ENCODE assay signal across 30 cellular contexts in genomic region chr21:44344541-44345183, GRCh38. TPM values are rescaled to one million over a fixed set of nuclear protein-coding genes. Genes with fewer than 3 reads are reported as not detected.
"Had no signal": no experiment of that assay in that cellular context is flagged by ENCODE, and none has a peak within 500 bp of the region (broad histone marks: within the 10 kb centered on the region; RNA-seq: fewer than 3 reads in every experiment).

No MANE protein-coding gene starts in this region.

- H3K27ac Mint-ChIP-seq: activated CD4-positive, alpha-beta T cell treated with anti-CD3 and anti-CD28 coated beads for 36 hours; activated CD8-positive, alpha-beta memory T cell treated with anti-CD3 and anti-CD28 coated beads, Interleukin-2, amount 10 ng/mL, durations not matched to agents 7 days and 5 days; activated naive CD8-positive, alpha-beta T cell treated with anti-CD3 and anti-CD28 coated beads for 36 hours; activated T-helper 17 cell treated with anti-CD3 and anti-CD28 coated beads, Interleukin-2, amount 50 U/mL, for 72 hours; effector memory CD8-positive, alpha-beta T cell; stimulated activated naive B cell treated with anti-CD40 and anti-IgM and Interleukin-4, amounts not matched to agents 10 μg/mL and 1 μg/mL and 100 μg/mL, for 72 hours; WTC11 had no signal

- H3K27me3 ChIP-seq: cardiac muscle cell, ovary, right lobe of liver, thyroid gland had no signal

- H3K4me1 ChIP-seq: right lobe of liver had no signal

- H3K4me3 ChIP-seq: cardiac muscle cell, lung, ovary, psoas muscle, right lobe of liver, smooth muscle cell, thyroid gland, uterus had no signal

- H3K27me3 Mint-ChIP-seq: activated T-helper 17 cell treated with anti-CD3 and anti-CD28 coated beads, Interleukin-2, amount 50 U/mL, for 72 hours had no signal

- H3K4me3 Mint-ChIP-seq: activated CD4-positive, alpha-beta T cell treated with anti-CD3 and anti-CD28 coated beads for 36 hours; activated CD8-positive, alpha-beta memory T cell treated with anti-CD3 and anti-CD28 coated beads, Interleukin-2, amount 10 ng/mL, durations not matched to agents 7 days and 5 days; activated naive CD8-positive, alpha-beta T cell treated with anti-CD3 and anti-CD28 coated beads for 36 hours; activated T-helper 17 cell treated with anti-CD3 and anti-CD28 coated beads, Interleukin-2, amount 50 U/mL, for 72 hours; effector memory CD8-positive, alpha-beta T cell; neural crest cell; stimulated activated naive B cell treated with anti-CD40 and anti-IgM and Interleukin-4, amounts not matched to agents 10 μg/mL and 1 μg/mL and 100 μg/mL, for 72 hours; WTC11 had no signal

- H3K36me3 ChIP-seq: cardiac muscle cell, ovary, right lobe of liver, thyroid gland, uterus had no signal

- H3K36me3 Mint-ChIP-seq: activated CD8-positive, alpha-beta memory T cell treated with anti-CD3 and anti-CD28 coated beads, Interleukin-2, amount 10 ng/mL, durations not matched to agents 7 days and 5 days; activated naive CD8-positive, alpha-beta T cell treated with anti-CD3 and anti-CD28 coated beads for 36 hours; stimulated activated naive B cell treated with anti-CD40 and anti-IgM and Interleukin-4, amounts not matched to agents 10 μg/mL and 1 μg/mL and 100 μg/mL, for 72 hours; WTC11 had no signal

- H3K9me3 Mint-ChIP-seq: activated naive CD8-positive, alpha-beta T cell treated with anti-CD3 and anti-CD28 coated beads for 36 hours; activated T-helper 17 cell treated with anti-CD3 and anti-CD28 coated beads, Interleukin-2, amount 50 U/mL, for 72 hours; effector memory CD8-positive, alpha-beta T cell; neural crest cell; stimulated activated naive B cell treated with anti-CD40 and anti-IgM and Interleukin-4, amounts not matched to agents 10 μg/mL and 1 μg/mL and 100 μg/mL, for 72 hours; WTC11 had no signal

- H3K27ac ChIP-seq: cardiac muscle cell, ovary, psoas muscle, right lobe of liver, thyroid gland, uterus had no signal

- H3K9me3 ChIP-seq: ovary, psoas muscle, right lobe of liver, thyroid gland, uterus had no signal

- H3K4me1 Mint-ChIP-seq: activated T-helper 17 cell treated with anti-CD3 and anti-CD28 coated beads, Interleukin-2, amount 50 U/mL, for 72 hours had no signal

- ATAC-seq: activated CD4-positive, alpha-beta T cell treated with anti-CD3 and anti-CD28 coated beads for 36 hours; activated CD8-positive, alpha-beta memory T cell treated with anti-CD3 and anti-CD28 coated beads, Interleukin-2, amount 10 ng/mL, durations not matched to agents 7 days and 5 days; activated T-helper 17 cell treated with anti-CD3 and anti-CD28 coated beads, Interleukin-2, amount 50 U/mL, for 72 hours; effector memory CD8-positive, alpha-beta T cell; left lobe of liver; psoas muscle; stimulated activated naive B cell treated with anti-CD40 and anti-IgM and Interleukin-4, amounts not matched to agents 10 μg/mL and 1 μg/mL and 100 μg/mL, for 72 hours; WTC11 had no signal

- DNase-seq: activated CD4-positive, alpha-beta T cell treated with anti-CD3 and anti-CD28 coated beads for 36 hours; activated CD4-positive, alpha-beta T cell treated with anti-CD3 and anti-CD28 coated beads, Interleukin-2, amount 50 U/mL, for 48 hours; activated CD8-positive, alpha-beta memory T cell treated with anti-CD3 and anti-CD28 coated beads, Interleukin-2, amount 10 ng/mL, durations not matched to agents 7 days and 5 days; activated naive CD4-positive, alpha-beta T cell; activated naive CD8-positive, alpha-beta T cell treated with anti-CD3 and anti-CD28 coated beads for 36 hours; activated T-cell treated with anti-CD3 and anti-CD28 coated beads, Interleukin-2, amount 50 U/mL, for 1 hour; amniotic stem cell; effector memory CD8-positive, alpha-beta T cell; foreskin fibroblast; glutamatergic neuron; hypothalamus; islet precursor cell; midbrain; ovary; psoas muscle; stimulated activated CD4-positive, alpha-beta T cell treated with anti-CD3 and anti-CD28 coated beads, Interleukin-4, amount 100 ng/mL, for 24 hours; stimulated activated naive B cell treated with anti-CD40 and anti-IgM and Interleukin-4, amounts not matched to agents 10 μg/mL and 1 μg/mL and 100 μg/mL, for 72 hours; thyroid gland; uterus had no signal

- H3K4me2 ChIP-seq: smooth muscle cell had no signal

RNA-seq across cellular contexts. Expression of gene TRPM2, which starts 8.8 kb away (rescaled TPM):
- total RNA-seq: cardiac muscle cell, neural crest cell had no signal
- polyA plus RNA-seq: cardiac muscle cell, smooth muscle cell had no signal

RNA-seq across cellular contexts. Expression of gene AIRE, which starts 59.0 kb away (rescaled TPM):
- total RNA-seq: activated CD4-positive, alpha-beta T cell treated with anti-CD3 and anti-CD28 coated beads for 36 hours; activated naive CD8-positive, alpha-beta T cell treated with anti-CD3 and anti-CD28 coated beads for 36 hours; activated T-helper 17 cell treated with anti-CD3 and anti-CD28 coated beads, Interleukin-2, amount 50 U/mL, for 72 hours; chondrocyte; dermis microvascular lymphatic vessel endothelial cell; left lobe of liver; neural crest cell; ovary; right lobe of liver; subcutaneous adipose tissue had no signal
- polyA plus RNA-seq: cardiac muscle cell, lung, ovary had no signal
